23 cellular contexts compared by ENCODE assay signal in the genomic region with DNA sequence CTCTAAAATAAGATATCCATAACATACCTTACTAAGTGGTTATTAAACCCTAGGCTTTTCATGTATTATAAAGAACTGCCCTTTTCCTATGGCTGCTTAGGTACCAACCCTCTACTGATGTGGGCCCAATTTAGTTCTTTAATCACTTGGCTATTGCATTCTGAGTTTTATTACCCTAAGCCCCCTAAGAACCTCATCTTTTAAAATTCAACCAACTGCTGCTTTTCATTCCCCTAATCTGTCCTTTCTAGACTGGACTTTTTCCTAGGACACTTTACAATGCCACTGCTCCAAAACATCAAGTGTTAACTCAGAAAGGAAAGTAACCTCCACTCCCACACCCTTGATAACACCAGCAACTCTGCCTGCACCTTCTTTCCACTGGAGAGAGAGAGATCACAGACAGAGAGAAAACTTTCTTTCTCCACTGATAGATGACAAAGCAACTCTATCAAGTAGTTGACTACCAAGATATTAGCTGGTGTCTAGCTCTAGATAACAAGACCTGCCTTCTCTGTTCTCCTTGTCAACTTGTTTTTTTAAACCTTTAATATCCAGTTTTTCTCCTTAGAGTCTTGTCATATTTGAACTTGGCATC. TPM values are rescaled to one million over a fixed set of nuclear protein-coding genes. Genes with fewer than 3 reads are reported as not detected.
DNase-seq lines count a peak whose midpoint lies in the region; ATAC-seq and TF ChIP-seq lines count a peak whose summit lies in the region.
"Had no signal": no experiment of that assay in that cellular context is flagged by ENCODE, and none has a peak within 500 bp of the region (broad histone marks: within the 10 kb centered on the region; RNA-seq: fewer than 3 reads in every experiment).

No MANE protein-coding gene starts in this region.

- H3K9me3 Mint-ChIP-seq in effector memory CD8-positive, alpha-beta T cell, result no peaks in the 10 kb centered on the region
- H3K9me3 Mint-ChIP-seq: T-cell had no signal

- no peak overlapping the region for H3K4me3 Mint-ChIP-seq in effector memory CD8-positive, alpha-beta T cell
- H3K4me3 Mint-ChIP-seq: activated naive CD8-positive, alpha-beta T cell; T-cell had no signal

- TF ChIP-seq POLR2A in heart left ventricle (IDR thresholded peaks at IDR 0.05), result no peak

- H3K27me3 Mint-ChIP-seq in effector memory CD8-positive, alpha-beta T cell, result no peaks in the 10 kb centered on the region
- H3K27me3 Mint-ChIP-seq: activated naive CD8-positive, alpha-beta T cell; T-cell had no signal

- no peaks in the 10 kb centered on the region for H3K27me3 ChIP-seq in heart left ventricle
- H3K27me3 ChIP-seq: hepatocyte, neutrophil had no signal

- peaks cover 4 to 6% of the 10 kb centered on the region in 2 donors for H3K4me1 Mint-ChIP-seq in effector memory CD8-positive, alpha-beta T cell (ENCODE audit: low read depth in 2 of 2)

- H3K36me3 Mint-ChIP-seq in effector memory CD8-positive, alpha-beta T cell (ENCODE audit: insufficient read depth), result peaks cover 6% of the 10 kb centered on the region

- peaks cover 0 to 5% (median 0%) of the 10 kb centered on the region in 9 donors for H3K36me3 ChIP-seq in heart left ventricle
- H3K36me3 ChIP-seq: neutrophil had no signal

- no peak overlapping the region for H3K4me3 ChIP-seq in heart left ventricle
- H3K4me3 ChIP-seq: hepatocyte had no signal

- intact Hi-C loops in heart left ventricle (cut with DNase I), result no loop called here
- intact Hi-C loops in Right ventricle myocardium superior (cut with DNase I), result no loop called here

- ATAC-seq in heart left ventricle (peak in 3 of 4 donors; percentile 8 to 51 (median 38)), Right ventricle myocardium superior (ENCODE audit: poor library complexity) (no peak), HG03045 (IDR thresholded peaks at IDR 0.05; ENCODE audit: unreplicated experiment) (no peak), HG02885 (IDR thresholded peaks at IDR 0.05; ENCODE audit: poor library complexity, unreplicated experiment) (no peak)
- peak; percentile 16 for ATAC-seq in effector memory CD8-positive, alpha-beta T cell (replicated peaks)
- ATAC-seq: HCT116 had no signal

- peaks cover 0 to 32% (median 19%) of the 10 kb centered on the region in 12 donors for H3K4me1 ChIP-seq in heart left ventricle

- no peaks in the 10 kb centered on the region for H3K9me3 ChIP-seq in heart left ventricle
- H3K9me3 ChIP-seq: Caco-2, neutrophil had no signal

- H3K27ac Mint-ChIP-seq in effector memory CD8-positive, alpha-beta T cell, result no peak overlapping the region
- H3K27ac Mint-ChIP-seq: activated naive CD8-positive, alpha-beta T cell; T-cell had no signal

- DNase-seq in heart left ventricle, result no peak
- DNase-seq in Right ventricle myocardium superior, result no peak
- peak; percentile 17 for DNase-seq in NCI-H226
- DNase-seq in effector memory CD8-positive, alpha-beta T cell, result no peak
- no peak for DNase-seq in NCI-H2081 (lab: John Stamatoyannopoulos, UW)
- DNase-seq: activated CD4-positive, CD25-positive, alpha-beta regulatory T cell; activated CD8-positive, alpha-beta memory T cell treated with anti-CD3 and anti-CD28 coated beads, Interleukin-2, amount 50 U/mL, for 48 hours; Caco-2; GDM1; midbrain; NCI-H1092; NCI-H2107; NCI-H69; right cardiac atrium; RPMI8226; T-cell had no signal

- H3K27ac ChIP-seq in heart left ventricle (peak overlapping the region in 1 of 12 donors; percentile 0), temporal lobe (ENCODE audit: low read depth, low read length) (peak overlapping the region; percentile 44)
- H3K27ac ChIP-seq: hepatocyte, neutrophil had no signal

- TF ChIP-seq CTCF in heart left ventricle (IDR thresholded peaks at IDR 0.05), result no peak

RNA-seq across cellular contexts. Expression of a gene that starts 27.3 kb away (rescaled TPM):
- 10 to 100 TPM; 15.4 to 74.5 (median 31.1) TPM for total RNA-seq in heart left ventricle
- polyA plus RNA-seq in heart left ventricle, result 10 to 100 TPM in 1 of 2 donors, 1 to 10 TPM in 1; 6.7 to 68.2 TPM
- 30.8 TPM for total RNA-seq in Right ventricle myocardium superior
- 14.8 TPM for total RNA-seq in temporal lobe

Comparison
In these comparisons a context has a peak if more than half of its experiments do, and no peak if none do; other contexts are left out.
1. ATAC-seq: peak in heart left ventricle (3 of 4) and effector memory CD8-positive, alpha-beta T cell (single experiment); none in Right ventricle myocardium superior (single experiment), HG03045 (single experiment) and HG02885 (single experiment).